Comparison of ENCODE assay signal across 2 cellular contexts in genomic region chr9:122788831-122789230, GRCh38.
TF ChIP-seq lines count a peak whose summit lies in the region.

TSS of gene OR5C1 (plus strand) at chr9:122788933. CDS start at chr9:122788933, 0 bp downstream.

TF ChIP-seq in IMR-90, 13 proteins besides CTCF, POLR2A, EP300 and RAD21:
- no peak for TF ChIP-seq MAZ (IDR thresholded peaks at IDR 0.05; ENCODE audit: borderline replicate concordance, low read depth, low read length)
- no peak for TF ChIP-seq MAFK (IDR thresholded peaks at IDR 0.05; ENCODE audit: low read depth, low read length)
- no peak for TF ChIP-seq BHLHE40 (IDR thresholded peaks at IDR 0.05; ENCODE audit: low read depth, low read length)
- TF ChIP-seq RCOR1 (IDR thresholded peaks at IDR 0.05; ENCODE audit: insufficient replicate concordance, low read length) = no peak
- TF ChIP-seq RFX5 (IDR thresholded peaks at IDR 0.05; ENCODE audit: low read depth, low read length) = no peak
- no peak for TF ChIP-seq USF2 (IDR thresholded peaks at IDR 0.05; ENCODE audit: low read depth, low read length)
- no peak for TF ChIP-seq ELK1 (IDR thresholded peaks at IDR 0.05; ENCODE audit: borderline replicate concordance, low read depth, low read length)
- TF ChIP-seq MXI1 (IDR thresholded peaks at IDR 0.05; ENCODE audit: borderline replicate concordance, low read depth, low read length) = no peak
- TF ChIP-seq FOS (IDR thresholded peaks at IDR 0.05; ENCODE audit: low read depth, low read length) = no peak
- no peak for TF ChIP-seq SMC3 (IDR thresholded peaks at IDR 0.05; ENCODE audit: low read depth, low read length)
- TF ChIP-seq NFE2L2 (IDR thresholded peaks at IDR 0.05; ENCODE audit: low read depth, low read length) = no peak
- TF ChIP-seq CHD1 (IDR thresholded peaks at IDR 0.05; ENCODE audit: low read depth, low read length) = no peak
- TF ChIP-seq CEBPB (IDR thresholded peaks at IDR 0.05; ENCODE audit: low read depth, low read length) = no peak

TF ChIP-seq in H1, 55 proteins besides CTCF, POLR2A, EP300 and RAD21:
- no peak for TF ChIP-seq HDAC2 (IDR thresholded peaks at IDR 0.05; ENCODE audit: borderline replicate concordance in 1 of 2, low read depth in 2 of 2, low read length in 2 of 2)
- TF ChIP-seq SIX5 (IDR thresholded peaks at IDR 0.05; ENCODE audit: low read depth, low read length) = no peak
- TF ChIP-seq NANOG (IDR thresholded peaks at IDR 0.05; ENCODE audit: insufficient read depth, low read depth, low read length, poor library complexity, severe bottlenecking) = no peak
- no peak for TF ChIP-seq EZH2 (IDR thresholded peaks at IDR 0.05; ENCODE audit: low read depth, low read length, severe bottlenecking)
- no peak for TF ChIP-seq RNF2 (IDR thresholded peaks at IDR 0.05; ENCODE audit: borderline replicate concordance, low read depth, low read length, missing control alignments, poor library complexity, severe bottlenecking)
- TF ChIP-seq BACH1 (IDR thresholded peaks at IDR 0.05; ENCODE audit: low read length) = no peak
- no peak for TF ChIP-seq ZNF274 (IDR thresholded peaks at IDR 0.05; ENCODE audit: borderline replicate concordance, extremely low read depth, low read length)
- TF ChIP-seq E2F6 (IDR thresholded peaks at IDR 0.05) = no peak
- TF ChIP-seq TAF7 (optimal IDR thresholded peaks at IDR 0.05; ENCODE audit: borderline replicate concordance, low read depth, low read length) = no peak
- TF ChIP-seq BRCA1 (IDR thresholded peaks at IDR 0.05; ENCODE audit: low read depth, low read length) = no peak
- no peak for TF ChIP-seq GTF2F1 (IDR thresholded peaks at IDR 0.05; ENCODE audit: borderline replicate concordance, low read depth, low read length)
